Comparison of ENCODE assay signal across 7 cellular contexts in genomic region chr6:42136508-42137191, GRCh38. TPM values are rescaled to one million over a fixed set of nuclear protein-coding genes. Genes with fewer than 3 reads are reported as not detected.
DNase-seq lines count a peak whose midpoint lies in the region; TF ChIP-seq lines count a peak whose summit lies in the region.

No MANE protein-coding gene starts in this region.

- H3K4me1 Mint-ChIP-seq in activated naive CD8-positive, alpha-beta T cell treated with anti-CD3 and anti-CD28 coated beads for 36 hours: peaks cover 11% of the 10 kb centered on the region

- H3K36me3 ChIP-seq in thymus (ENCODE audit: control insufficient read depth, insufficient read depth) (no peaks in the 10 kb centered on the region), tibial artery (peaks cover 0 to 3% (median 0%) of the 10 kb centered on the region in 3 donors)

- H3K4me1 ChIP-seq in thymus (ENCODE audit: control insufficient read depth, insufficient read depth, low read length): peaks cover 2% of the 10 kb centered on the region
- H3K4me1 ChIP-seq in tibial artery: peaks cover 0 to 7% (median 0%) of the 10 kb centered on the region in 4 donors

- H3K4me3 Mint-ChIP-seq in activated naive CD8-positive, alpha-beta T cell treated with anti-CD3 and anti-CD28 coated beads for 36 hours: peak overlapping the region; percentile 16

- H3K36me3 Mint-ChIP-seq in activated naive CD8-positive, alpha-beta T cell treated with anti-CD3 and anti-CD28 coated beads for 36 hours: no peaks in the 10 kb centered on the region

- TF ChIP-seq CTCF in GM13977 (IDR thresholded peaks at IDR 0.05; ENCODE audit: extremely low read depth, insufficient read depth, missing control alignments): peak; percentile 65
- no peak for TF ChIP-seq CTCF in tibial artery (IDR thresholded peaks at IDR 0.05)

- in situ Hi-C loops in GM13977 (cut with MboI; ENCODE audit: low pct_unique_long_range_greater_than_20kb, low sequenced_read_pairs, unreplicated experiment): no loop called here

- H3K9me3 Mint-ChIP-seq in activated naive CD8-positive, alpha-beta T cell treated with anti-CD3 and anti-CD28 coated beads for 36 hours: no peaks in the 10 kb centered on the region

- WGBS in thymus: 13% methylated on average over 14 of the region's 14 CpGs

- peak overlapping the region; percentile 57 for H3K27ac Mint-ChIP-seq in activated naive CD8-positive, alpha-beta T cell treated with anti-CD3 and anti-CD28 coated beads for 36 hours

- H3K27me3 Mint-ChIP-seq in activated naive CD8-positive, alpha-beta T cell treated with anti-CD3 and anti-CD28 coated beads for 36 hours: peaks cover 16% of the 10 kb centered on the region

- no peak overlapping the region for H3K27ac ChIP-seq in thymus (ENCODE audit: low read depth)
- no peak overlapping the region for H3K27ac ChIP-seq in tibial artery

- H3K27me3 ChIP-seq in thymus (ENCODE audit: control insufficient read depth, insufficient read depth) (peaks cover 7% of the 10 kb centered on the region), tibial artery (peaks cover 0 to 9% of the 10 kb centered on the region in 2 donors)

- intact Hi-C loops in tibial artery (cut with DNase I; ENCODE audit: low total_unique reads): no loop called here

- peak; percentile 86 for DNase-seq in GM13977 (ENCODE audit: low spot score)
- peak; percentile 91 for DNase-seq in M059J (ENCODE audit: low read depth)
- DNase-seq in activated naive CD8-positive, alpha-beta T cell treated with anti-CD3 and anti-CD28 coated beads for 36 hours: peak; percentile 50
- peak; percentile 88 for DNase-seq in kidney tubule cell (ENCODE audit: low spot score)
- DNase-seq in COLO668 (lab: John Stamatoyannopoulos, UW; ENCODE audit: unreplicated experiment): no peak
- DNase-seq in tibial artery: no peak

- no peaks in the 10 kb centered on the region for H3K9me3 ChIP-seq in thymus (ENCODE audit: control insufficient read depth)
- H3K9me3 ChIP-seq in tibial artery: no peaks in the 10 kb centered on the region

- peak overlapping the region; percentile 9 for H3K4me3 ChIP-seq in thymus (ENCODE audit: low read length)
- no peak overlapping the region for H3K4me3 ChIP-seq in tibial artery

RNA-seq across cellular contexts. Expression of gene C6orf132, which starts 5.8 kb away (rescaled TPM):
- total RNA-seq in M059J (2014; rRNA removed; shearing (Covaris generic)): 0.30 and 2.2 TPM in 2 replicates
- under 1 TPM; 0.18 to 0.19 TPM for total RNA-seq in activated naive CD8-positive, alpha-beta T cell treated with anti-CD3 and anti-CD28 coated beads for 36 hours
- polyA plus RNA-seq in thymus: 4.8 TPM

RNA-seq across cellular contexts. Expression of gene GUCA1A, which starts 36.5 kb away (rescaled TPM):
- total RNA-seq in M059J (2014; rRNA removed; shearing (Covaris generic)): not detected in 2 replicates
- under 1 TPM in 1 of 2 experiments, not detected in 1; 0.14 TPM for total RNA-seq in activated naive CD8-positive, alpha-beta T cell treated with anti-CD3 and anti-CD28 coated beads for 36 hours
- 0.52 TPM for polyA plus RNA-seq in thymus

RNA-seq across cellular contexts. Expression of gene GUCA1B, which starts 58.1 kb away (rescaled TPM):
- 0.27 TPM in 1 of 2 replicates, not detected in the other for total RNA-seq in M059J (2014; rRNA removed; shearing (Covaris generic))
- 1 to 10 TPM; 1.3 to 1.4 TPM for total RNA-seq in activated naive CD8-positive, alpha-beta T cell treated with anti-CD3 and anti-CD28 coated beads for 36 hours
- 1.9 TPM for polyA plus RNA-seq in thymus

Comparison
In these comparisons a context has a peak if more than half of its experiments do, and no peak if none do; other contexts are left out.
1. DNase-seq: peak in GM13977 (single experiment), M059J (single experiment), activated naive CD8-positive, alpha-beta T cell treated with anti-CD3 and anti-CD28 coated beads for 36 hours (single experiment) and kidney tubule cell (single experiment); none in COLO668 (single experiment) and tibial artery (0 of 2).